In genomic region chr7:5595545-5596045, GRCh38 we compare ENCODE assay signal across 8 cellular contexts. TPM values are rescaled to one million over a fixed set of nuclear protein-coding genes. Genes with fewer than 3 reads are reported as not detected.
DNase-seq lines count a peak whose midpoint lies in the region; ATAC-seq lines count a peak whose summit lies in the region.

No MANE protein-coding gene starts in this region.

- DNase-seq in CD1c-positive myeloid dendritic cell (ENCODE audit: extremely low spot score), result peak; percentile 69
- peak; percentile 73 for DNase-seq in amniotic epithelial cell (ENCODE audit: low read depth)
- DNase-seq in immature natural killer cell, result peak in 1 of 3 donors; percentile 10
- DNase-seq in superior temporal gyrus (ENCODE audit: extremely low spot score), result peak; percentile 14
- DNase-seq in DMS153 (lab: John Stamatoyannopoulos, UW), result no peak

- ATAC-seq in HG02840 (IDR thresholded peaks at IDR 0.05; ENCODE audit: low FRiP score, unreplicated experiment), result no peak
- ATAC-seq in GM21619 (IDR thresholded peaks at IDR 0.05; ENCODE audit: unreplicated experiment), result no peak

- H3K27ac Mint-ChIP-seq in IgD-negative memory B cell (peak overlapping the region in 2 of 3 donors; percentile 14 to 84), immature natural killer cell (peak overlapping the region in 1 of 6 donors; percentile 34)

- H3K9me3 Mint-ChIP-seq in IgD-negative memory B cell (no peaks in the 10 kb centered on the region), immature natural killer cell (no peaks in the 10 kb centered on the region)

- H3K4me1 Mint-ChIP-seq in IgD-negative memory B cell, result peaks cover 11 to 16% (median 14%) of the 10 kb centered on the region in 3 donors
- H3K4me1 Mint-ChIP-seq in immature natural killer cell, result peaks cover 20 to 22% of the 10 kb centered on the region in 2 donors

- H3K4me3 Mint-ChIP-seq in IgD-negative memory B cell (peak overlapping the region; percentile 54 to 88 (median 78)), immature natural killer cell (peak overlapping the region; percentile 51 to 78 (median 59))

- peaks cover 20% of the 10 kb centered on the region for H3K27me3 Mint-ChIP-seq in IgD-negative memory B cell
- H3K27me3 Mint-ChIP-seq in immature natural killer cell (ENCODE audit: low read depth in 3 of 3), result peaks cover 10 to 20% (median 19%) of the 10 kb centered on the region in 3 donors

- H3K36me3 Mint-ChIP-seq in IgD-negative memory B cell, result no peaks in the 10 kb centered on the region
- no peaks in the 10 kb centered on the region for H3K36me3 Mint-ChIP-seq in immature natural killer cell

RNA-seq across cellular contexts. Expression of gene FSCN1, which starts 3.0 kb away (rescaled TPM):
- polyA plus RNA-seq in IgD-negative memory B cell, result 0.80 TPM
- under 1 TPM in 1 of 3 donors, not detected in 2; 0.22 TPM for polyA plus RNA-seq in immature natural killer cell
